2 cellular contexts compared by ENCODE assay signal in the genomic region with DNA sequence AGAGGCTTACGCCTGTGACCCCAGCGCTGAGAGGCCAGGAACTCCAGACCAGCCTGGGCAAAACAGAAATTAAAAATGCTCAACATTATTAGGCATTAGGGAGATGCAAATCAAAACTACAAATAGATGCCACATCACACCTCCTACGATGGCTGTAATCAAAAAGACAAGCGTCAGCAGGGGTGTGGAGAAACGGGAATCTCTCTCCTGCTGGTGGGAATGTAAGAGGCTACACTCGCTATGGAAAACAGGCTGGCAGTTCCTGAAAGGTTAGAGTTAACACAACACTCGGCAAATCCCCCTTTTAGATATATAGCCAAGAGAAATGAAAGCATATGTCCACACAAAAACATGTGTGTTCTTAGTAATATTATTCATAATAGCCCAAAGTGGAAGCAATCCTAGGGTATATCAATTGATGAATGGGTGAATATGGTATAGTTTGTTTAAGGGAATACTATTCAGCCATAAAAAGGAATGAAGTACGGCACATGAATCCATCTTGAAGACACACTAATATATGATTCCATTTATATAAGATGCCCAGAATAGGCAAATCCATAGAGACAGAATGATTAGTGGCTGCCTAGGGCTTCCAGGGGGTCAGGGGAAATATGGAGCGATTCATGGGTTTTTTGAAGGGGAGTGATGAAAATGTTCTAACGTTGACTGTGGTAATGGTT.
A peak's percentile ranks its signal among the peaks of the same experiment; 100 is the strongest.
TF ChIP-seq lines count a peak whose summit lies in the region.

No MANE protein-coding gene starts in this region.

TF ChIP-seq in HEK293, 187 proteins besides CTCF, POLR2A, EP300 and RAD21:
- TF ChIP-seq ZNF18 (tag by site-specific recombination; IDR thresholded peaks at IDR 0.05) (no peak), ZNF146 (tag by site-specific recombination; IDR thresholded peaks at IDR 0.05) (peak; percentile 99), ZNF580 (tag by site-specific recombination; IDR thresholded peaks at IDR 0.05) (0 out of 2 replicates have a peak, but pooled peaks have one; percentile 36)
TF ChIP-seq in HEK293: peak in this region for 2.

TF ChIP-seq in GM12878, 131 proteins besides CTCF, POLR2A, EP300 and RAD21:
- TF ChIP-seq NFYA (IDR thresholded peaks at IDR 0.05; ENCODE audit: borderline replicate concordance, low read depth, low read length) (no peak), NR2C1 (IDR thresholded peaks at IDR 0.05) (no peak), NR2C2 (IDR thresholded peaks at IDR 0.05; ENCODE audit: borderline replicate concordance, control insufficient read depth, insufficient read length, low read depth) (no peak)
- TF ChIP-seq, protein P1, sequence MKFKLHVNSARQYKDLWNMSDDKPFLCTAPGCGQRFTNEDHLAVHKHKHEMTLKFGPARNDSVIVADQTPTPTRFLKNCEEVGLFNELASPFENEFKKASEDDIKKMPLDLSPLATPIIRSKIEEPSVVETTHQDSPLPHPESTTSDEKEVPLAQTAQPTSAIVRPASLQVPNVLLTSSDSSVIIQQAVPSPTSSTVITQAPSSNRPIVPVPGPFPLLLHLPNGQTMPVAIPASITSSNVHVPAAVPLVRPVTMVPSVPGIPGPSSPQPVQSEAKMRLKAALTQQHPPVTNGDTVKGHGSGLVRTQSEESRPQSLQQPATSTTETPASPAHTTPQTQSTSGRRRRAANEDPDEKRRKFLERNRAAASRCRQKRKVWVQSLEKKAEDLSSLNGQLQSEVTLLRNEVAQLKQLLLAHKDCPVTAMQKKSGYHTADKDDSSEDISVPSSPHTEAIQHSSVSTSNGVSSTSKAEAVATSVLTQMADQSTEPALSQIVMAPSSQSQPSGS (IDR thresholded peaks at IDR 0.05; ENCODE audit: low read length) = no peak
